Comparison of ENCODE assay signal across 8 cellular contexts in genomic region chr17:1628856-1629646, GRCh38. TPM values are rescaled to one million over a fixed set of nuclear protein-coding genes. Genes with fewer than 3 reads are reported as not detected.
DNase-seq lines count a peak whose midpoint lies in the region; ATAC-seq and TF ChIP-seq lines count a peak whose summit lies in the region.

No MANE protein-coding gene starts in this region.

- peaks cover 43% of the 10 kb centered on the region for H3K27me3 Mint-ChIP-seq in activated CD4-positive, alpha-beta T cell treated with anti-CD3 and anti-CD28 coated beads, Interleukin-2, amount 10 ng/mL, durations not matched to agents 24 days and 14 days

- TF ChIP-seq CTCF in coronary artery (IDR thresholded peaks at IDR 0.05) = peak; percentile 27

- DNase-seq in AML-193 (lab: John Stamatoyannopoulos, UW) (peak; percentile 46 to 47), NCI-H524 treated with DMSO at 0.1 percent for 48 hours (lab: John Stamatoyannopoulos, UW) (peak; percentile 83), coronary artery (ENCODE audit: low spot score) (peak; percentile 97), left kidney (ENCODE audit: low read depth, low spot score) (peak; percentile 99)
- peak; percentile 95 for DNase-seq in activated CD4-positive, alpha-beta T cell treated with anti-CD3 and anti-CD28 coated beads, Interleukin-2, amount 10 ng/mL, durations not matched to agents 24 days and 14 days
- peak; percentile 80 to 84 for DNase-seq in stimulated activated CD4-positive, alpha-beta T cell treated with anti-CD3 and anti-CD28 coated beads, Interleukin-1b, Interleukin-23, amount 100 ng/mL, for 4 hours (ENCODE audit: low read depth in 2 of 2)

- peak; percentile 62 for ATAC-seq in HG03439 (IDR thresholded peaks at IDR 0.05; ENCODE audit: unreplicated experiment)

- peak; percentile 38 for TF ChIP-seq POLR2A in GM19193 (IDR thresholded peaks at IDR 0.05; ENCODE audit: extremely low read depth, insufficient read depth, insufficient read length)

- H3K4me3 ChIP-seq in coronary artery = peak overlapping the region; percentile 82

- H3K27ac Mint-ChIP-seq in activated CD4-positive, alpha-beta T cell treated with anti-CD3 and anti-CD28 coated beads, Interleukin-2, amount 10 ng/mL, durations not matched to agents 24 days and 14 days = peak overlapping the region; percentile 93

- intact Hi-C loops in activated CD4-positive, alpha-beta T cell treated with anti-CD3 and anti-CD28 coated beads, Interleukin-2, amount 10 ng/mL, durations not matched to agents 24 days and 14 days (cut with micrococcal nuclease) = loop anchor here (1.0 to 10.0 kb wide), 4 partner anchors 22 to 254 kb away; no protein-coding TSS in a partner anchor

- peaks cover 25% of the 10 kb centered on the region for H3K4me1 Mint-ChIP-seq in activated CD4-positive, alpha-beta T cell treated with anti-CD3 and anti-CD28 coated beads, Interleukin-2, amount 10 ng/mL, durations not matched to agents 24 days and 14 days

- no peaks in the 10 kb centered on the region for H3K36me3 Mint-ChIP-seq in activated CD4-positive, alpha-beta T cell treated with anti-CD3 and anti-CD28 coated beads, Interleukin-2, amount 10 ng/mL, durations not matched to agents 24 days and 14 days (ENCODE audit: low read depth)

- no peaks in the 10 kb centered on the region for H3K9me3 Mint-ChIP-seq in activated CD4-positive, alpha-beta T cell treated with anti-CD3 and anti-CD28 coated beads, Interleukin-2, amount 10 ng/mL, durations not matched to agents 24 days and 14 days

- H3K4me3 Mint-ChIP-seq in activated CD4-positive, alpha-beta T cell treated with anti-CD3 and anti-CD28 coated beads, Interleukin-2, amount 10 ng/mL, durations not matched to agents 24 days and 14 days = peak overlapping the region; percentile 97

- peak overlapping the region; percentile 94 to 95 for H3K27ac ChIP-seq in coronary artery

RNA-seq across cellular contexts. Expression of gene SLC43A2, which starts 0.4 kb away (rescaled TPM):
- 2.8 and 3.4 TPM in 2 replicates for total RNA-seq in activated CD4-positive, alpha-beta T cell treated with anti-CD3 and anti-CD28 coated beads, Interleukin-2, amount 10 ng/mL, durations not matched to agents 24 days and 14 days

RNA-seq across cellular contexts. Expression of gene SCARF1, which starts 16.5 kb away (rescaled TPM):
- 8.4 and 9.5 TPM in 2 replicates for total RNA-seq in activated CD4-positive, alpha-beta T cell treated with anti-CD3 and anti-CD28 coated beads, Interleukin-2, amount 10 ng/mL, durations not matched to agents 24 days and 14 days

RNA-seq across cellular contexts. Expression of gene RILP, which starts 20.6 kb away (rescaled TPM):
- 7.3 and 11.4 TPM in 2 replicates for total RNA-seq in activated CD4-positive, alpha-beta T cell treated with anti-CD3 and anti-CD28 coated beads, Interleukin-2, amount 10 ng/mL, durations not matched to agents 24 days and 14 days

RNA-seq across cellular contexts. Expression of gene PRPF8, which starts 55.6 kb away (rescaled TPM):
- total RNA-seq in activated CD4-positive, alpha-beta T cell treated with anti-CD3 and anti-CD28 coated beads, Interleukin-2, amount 10 ng/mL, durations not matched to agents 24 days and 14 days = 432 and 442 TPM in 2 replicates

Comparison
In these comparisons a context has a peak if more than half of its experiments do, and no peak if none do; other contexts are left out.
1. Peak in every context shown above with its lines: DNase-seq, ATAC-seq, H3K4me3 ChIP-seq and H3K27ac ChIP-seq.
2. DNase-seq: peak in every context shown above with its lines; median percentile 99 in left kidney; 97 in coronary artery; 95 in activated CD4-positive, alpha-beta T cell treated with anti-CD3 and anti-CD28 coated beads, Interleukin-2, amount 10 ng/mL, durations not matched to agents 24 days and 14 days; 83 in NCI-H524 treated with DMSO at 0.1 percent for 48 hours; 82 in stimulated activated CD4-positive, alpha-beta T cell treated with anti-CD3 and anti-CD28 coated beads, Interleukin-1b, Interleukin-23, amount 100 ng/mL, for 4 hours; 46 in AML-193.